In the genomic region with DNA sequence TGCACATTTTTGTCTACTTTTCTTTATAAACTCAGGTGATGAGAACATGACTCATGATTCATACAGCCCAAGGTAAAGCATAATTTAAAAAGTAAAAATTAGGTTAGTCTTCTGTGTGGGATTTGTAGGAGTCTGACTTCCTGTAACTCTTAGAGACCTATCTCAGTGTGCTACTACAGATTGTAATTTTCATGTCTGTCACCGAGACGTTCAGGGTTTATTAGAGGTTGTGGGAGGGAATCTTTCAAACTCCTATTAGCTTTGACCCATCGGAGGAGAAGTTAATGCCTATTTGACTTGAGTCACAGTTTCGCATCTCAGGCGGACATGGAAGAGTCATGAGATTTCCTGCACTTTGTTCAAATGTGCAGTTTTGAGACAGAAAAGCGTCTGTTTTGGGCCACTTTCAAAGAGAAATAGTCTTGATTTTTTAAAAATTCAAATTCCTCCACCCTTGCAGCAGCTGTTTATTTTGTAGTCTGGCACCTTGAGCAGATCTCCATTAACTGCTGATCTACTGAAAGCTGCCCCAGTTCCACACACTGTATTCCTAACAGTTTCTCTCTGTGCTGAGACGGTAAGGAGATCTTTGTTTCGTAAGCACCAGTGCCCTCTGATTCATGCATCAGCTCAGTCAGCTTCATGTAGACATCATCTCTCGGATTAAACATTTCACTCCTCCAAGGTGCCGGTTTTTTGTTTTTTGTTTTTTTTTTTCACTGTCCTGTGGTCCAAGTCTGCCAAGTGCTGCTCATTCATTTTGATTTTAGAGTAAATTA, we compare ENCODE assay signal across 13 cellular contexts. TPM values are rescaled to one million over a fixed set of nuclear protein-coding genes. Genes with fewer than 3 reads are reported as not detected.
A peak's percentile ranks its signal among the peaks of the same experiment; 100 is the strongest.
DNase-seq lines count a peak whose midpoint lies in the region; ATAC-seq and TF ChIP-seq lines count a peak whose summit lies in the region.
"Had no signal": no experiment of that assay in that cellular context is flagged by ENCODE, and none has a peak within 500 bp of the region (broad histone marks: within the 10 kb centered on the region; RNA-seq: fewer than 3 reads in every experiment).

No MANE protein-coding gene starts in this region.

- H2AK5ac ChIP-seq in IMR-90 (ENCODE audit: low read depth, low read length): no peak overlapping the region

- H3K4me2 ChIP-seq in IMR-90 (ENCODE audit: low read depth, low read length): no peak overlapping the region

- peaks cover 2% of the 10 kb centered on the region for H3K27me3 Mint-ChIP-seq in endothelial cell (ENCODE audit: unreplicated experiment)
- no peaks in the 10 kb centered on the region for H3K27me3 Mint-ChIP-seq in activated naive CD8-positive, alpha-beta T cell treated with anti-CD3 and anti-CD28 coated beads, Interleukin-2, amount 50 U/mL, for 24 hours
- H3K27me3 Mint-ChIP-seq: CD8-positive, alpha-beta memory T cell had no signal

- BruUV-seq in IMR-90 (replicated peaks; lab: Mats Ljungman, UMichigan): no TSS peak

- no peak overlapping the region for H3K14ac ChIP-seq in IMR-90 (replicated peaks; ENCODE audit: low read depth, low read length)

- no peak overlapping the region for H3K4ac ChIP-seq in IMR-90 (ENCODE audit: low read depth, low read length)

- H3K9ac ChIP-seq in IMR-90 (ENCODE audit: low read depth, low read length): no peak overlapping the region

- peak; percentile 96 for ATAC-seq in IMR-90 (ENCODE audit: low read depth)
- peak; percentile 38 for ATAC-seq in left lobe of liver
- no peak for ATAC-seq in GM18861 (IDR thresholded peaks at IDR 0.05; ENCODE audit: unreplicated experiment)
- no peak for ATAC-seq in activated naive CD8-positive, alpha-beta T cell treated with anti-CD3 and anti-CD28 coated beads, Interleukin-2, amount 50 U/mL, for 24 hours
- no peak for ATAC-seq in HG02588 (IDR thresholded peaks at IDR 0.05; ENCODE audit: unreplicated experiment)

- H3K23ac ChIP-seq in IMR-90 (ENCODE audit: low read depth, low read length): no peak overlapping the region

- 20% methylated on average over 1 of the region's 10 CpGs; no CpG with 5 or more reads in 1 of the 2 experiments for WGBS in IMR-90 (ENCODE audit: extremely low coverage in 2 of 2, insufficient read length in 1 of 2), 2 experiments
- 58 to 67% (median 64%) methylated on average over 10 of the region's 10 CpGs for WGBS in stomach, 5 donors

- no peaks in the 10 kb centered on the region for H4K20me1 ChIP-seq in IMR-90 (ENCODE audit: insufficient read depth, low read length)

- no peak overlapping the region for H2BK15ac ChIP-seq in IMR-90 (ENCODE audit: low read depth, low read length)

- no peak overlapping the region for H4K91ac ChIP-seq in IMR-90 (ENCODE audit: insufficient read depth, low read depth, low read length)

- CTCF ChIA-PET in IMR-90 (lab: Yijun Ruan, JAX): interaction anchor here (0.9 to 2.9 kb wide), 3 partner anchors 13 to 132 kb away, joined by 3 to 9 read pairs (median 3); no protein-coding TSS in a partner anchor

- no peaks in the 10 kb centered on the region; the same call in 1 of the 2 replicates for H3K9me1 ChIP-seq in IMR-90 (ENCODE audit: insufficient read depth, low read length)

- no peak overlapping the region for H2BK20ac ChIP-seq in IMR-90 (ENCODE audit: low read depth, low read length)

- POLR2A ChIA-PET in IMR-90 (lab: Charles Lee; ENCODE audit: unreplicated experiment): interaction anchor here (0.7 kb wide), 1 partner anchor 487 kb away, joined by 7 read pairs; no protein-coding TSS in a partner anchor

- H3K18ac ChIP-seq in IMR-90 (ENCODE audit: low read depth, low read length): no peak overlapping the region

- peaks cover 22% of the 10 kb centered on the region for H3K36me3 Mint-ChIP-seq in endothelial cell (ENCODE audit: low read depth, unreplicated experiment)
- peaks cover 39% of the 10 kb centered on the region for H3K36me3 Mint-ChIP-seq in activated naive CD8-positive, alpha-beta T cell treated with anti-CD3 and anti-CD28 coated beads, Interleukin-2, amount 50 U/mL, for 24 hours (ENCODE audit: low read depth)

- TF ChIP-seq POLR2A in IMR-90 (IDR thresholded peaks at IDR 0.05; ENCODE audit: low read depth, low read length) (no peak), stomach (IDR thresholded peaks at IDR 0.05) (no peak)

- in situ Hi-C loops in IMR-90 (cut with MboI; ENCODE audit: low sequenced_read_pairs): no loop called here

- H3K4me1 ChIP-seq in IMR-90 (ENCODE audit: control insufficient read depth, insufficient read depth, low read length) (no peaks in the 10 kb centered on the region), stomach (peaks cover 0 to 35% (median 29%) of the 10 kb centered on the region in 4 donors)

- no peak overlapping the region for H2AFZ ChIP-seq in IMR-90 (replicated peaks; ENCODE audit: low read length, poor library complexity)

- H3K4me3 ChIP-seq in IMR-90 (ENCODE audit: insufficient read depth, low read depth, low read length) (no peak overlapping the region), stomach (no peak overlapping the region)

- no peaks in the 10 kb centered on the region for H3K9me3 Mint-ChIP-seq in endothelial cell (ENCODE audit: unreplicated experiment)
- no peaks in the 10 kb centered on the region for H3K9me3 Mint-ChIP-seq in activated naive CD8-positive, alpha-beta T cell treated with anti-CD3 and anti-CD28 coated beads, Interleukin-2, amount 50 U/mL, for 24 hours
- H3K9me3 Mint-ChIP-seq: CD8-positive, alpha-beta memory T cell had no signal

- TF ChIP-seq CTCF in IMR-90 (conservative IDR thresholded peaks at IDR 0.05; ENCODE audit: low read depth, low read length): no peak
- no peak for TF ChIP-seq CTCF in endothelial cell (IDR thresholded peaks at IDR 0.05; ENCODE audit: unreplicated experiment)
- TF ChIP-seq CTCF in stomach (IDR thresholded peaks at IDR 0.05): no peak

- H3K27me3 ChIP-seq in IMR-90 (ENCODE audit: control insufficient read depth, insufficient read depth, low read length) (no peaks in the 10 kb centered on the region), stomach (no peaks in the 10 kb centered on the region)

- DNase-seq in IMR-90 (peak; percentile 76), endothelial cell (ENCODE audit: low spot score) (no peak), left lobe of liver (ENCODE audit: low spot score) (no peak), stomach (no peak), T-helper 9 cell (no peak)
- no peak for DNase-seq in activated naive CD8-positive, alpha-beta T cell treated with anti-CD3 and anti-CD28 coated beads, Interleukin-2, amount 50 U/mL, for 24 hours
- DNase-seq: CD8-positive, alpha-beta memory T cell; cortex of kidney; small intestine; stimulated activated naive CD4-positive, alpha-beta T cell treated with Interleukin-2 at 50 U/mL for 16 hours; T-helper 2 cell had no signal

- H3K4me3 Mint-ChIP-seq in endothelial cell (ENCODE audit: unreplicated experiment): no peak overlapping the region
- no peak overlapping the region for H3K4me3 Mint-ChIP-seq in activated naive CD8-positive, alpha-beta T cell treated with anti-CD3 and anti-CD28 coated beads, Interleukin-2, amount 50 U/mL, for 24 hours
- H3K4me3 Mint-ChIP-seq: CD8-positive, alpha-beta memory T cell had no signal

- peaks cover 4% of the 10 kb centered on the region in 2 experiments; a peak in 1 of 4 replicates for H3K79me1 ChIP-seq in IMR-90 (ENCODE audit: low read depth in 1 of 2, low read length in 2 of 2)

- peaks cover 15% of the 10 kb centered on the region for H3K4me1 Mint-ChIP-seq in endothelial cell (ENCODE audit: unreplicated experiment)
- H3K4me1 Mint-ChIP-seq in activated naive CD8-positive, alpha-beta T cell treated with anti-CD3 and anti-CD28 coated beads, Interleukin-2, amount 50 U/mL, for 24 hours: peaks cover 12% of the 10 kb centered on the region

- no peak overlapping the region for H2BK120ac ChIP-seq in IMR-90 (ENCODE audit: low read depth, low read length)

- no peak for TF ChIP-seq EP300 in stomach (IDR thresholded peaks at IDR 0.05)

- H3K9me3 ChIP-seq in IMR-90 (ENCODE audit: control insufficient read depth, insufficient read depth, low read length): no peaks in the 10 kb centered on the region
- H3K9me3 ChIP-seq in stomach: no peaks in the 10 kb centered on the region

- dilution Hi-C loops in IMR-90 (cut with HindIII; ENCODE audit: low sequenced_read_pairs, unreplicated experiment): loop anchor here (25.0 kb wide), 1 partner anchor 132 kb away; a partner anchor contains a TSS

- H2AK9ac ChIP-seq in IMR-90 (replicated peaks; ENCODE audit: low read depth, low read length, poor library complexity): no peak overlapping the region

- no peak overlapping the region for H4K5ac ChIP-seq in IMR-90 (ENCODE audit: low read depth, low read length)

- H2BK5ac ChIP-seq in IMR-90 (ENCODE audit: low read depth, low read length, poor library complexity, severe bottlenecking): no peak overlapping the region

- H3K27ac ChIP-seq in IMR-90 (ENCODE audit: insufficient read depth, low read length) (no peak overlapping the region), stomach (peak overlapping the region in 4 of 5 donors; percentile 28 to 64 (median 49))

- no peak overlapping the region for H4K8ac ChIP-seq in IMR-90 (ENCODE audit: low read depth in 2 of 2, low read length in 2 of 2)

- H3K36me3 ChIP-seq in IMR-90 (ENCODE audit: control insufficient read depth, insufficient read depth, low read length) (peaks cover 14% of the 10 kb centered on the region), stomach (peaks cover 3 to 58% (median 47%) of the 10 kb centered on the region in 4 donors)

- intact Hi-C loops in IMR-90 (cut with micrococcal nuclease) (no loop called here), stomach (cut with DNase I; ENCODE audit: low total_unique reads) (loop anchor here (5.0 kb wide), 1 partner anchor 42 kb away; no protein-coding TSS in a partner anchor)

- peak overlapping the region; percentile 96 for H3K27ac Mint-ChIP-seq in endothelial cell (ENCODE audit: unreplicated experiment)
- no peak overlapping the region for H3K27ac Mint-ChIP-seq in activated naive CD8-positive, alpha-beta T cell treated with anti-CD3 and anti-CD28 coated beads, Interleukin-2, amount 50 U/mL, for 24 hours

- H3K56ac ChIP-seq in IMR-90 (ENCODE audit: extremely low read depth, insufficient read depth, low read length): no peak overlapping the region

- no peak for TF ChIP-seq RAD21 in IMR-90 (IDR thresholded peaks at IDR 0.05; ENCODE audit: low read length)

RNA-seq across cellular contexts. Expression of a gene that starts 24.3 kb away (rescaled TPM):
- total RNA-seq in IMR-90 (2012; rRNA removed): 62.9 and 68.6 TPM in 2 replicates
- 27.7 and 28.3 TPM in 2 replicates for polyA plus RNA-seq in IMR-90 (2012; rRNA removed)
- polyA plus RNA-seq in IMR-90 (2012; cell fraction: cytosol; rRNA removed): 10.3 and 19.9 TPM in 2 replicates
- 6.1 and 26.4 TPM in 2 replicates for polyA plus RNA-seq in IMR-90 (2012; cell fraction: nucleus; rRNA removed; ENCODE audit: low replicate concordance)
- 27.3 TPM for total RNA-seq in endothelial cell (ENCODE audit: unreplicated experiment)
- 14.6 TPM for total RNA-seq in left lobe of liver
- total RNA-seq in stomach: 100 to 1,000 TPM in 1 of 5 donors, 10 to 100 TPM in 4; 25.7 to 113 (median 37.4) TPM
- 10 to 100 TPM; 30.8 to 49.0 (median 31.4) TPM for polyA plus RNA-seq in stomach

RNA-seq across cellular contexts. Expression of a gene that starts 37.5 kb away (rescaled TPM):
- 0.18 and 0.56 TPM in 2 replicates for total RNA-seq in IMR-90 (2012; rRNA removed)
- polyA plus RNA-seq in IMR-90 (2012; rRNA removed): 0.97 and 2.7 TPM in 2 replicates
- polyA plus RNA-seq in IMR-90 (2012; cell fraction: cytosol; rRNA removed): 7.3 and 58.4 TPM in 2 replicates
- polyA plus RNA-seq in IMR-90 (2012; cell fraction: nucleus; rRNA removed; ENCODE audit: low replicate concordance): 43.6 and 63.1 TPM in 2 replicates
- total RNA-seq in endothelial cell (ENCODE audit: unreplicated experiment): 0.15 TPM
- total RNA-seq in left lobe of liver: 10.3 TPM
- 100 to 1,000 TPM in 1 of 5 donors, 10 to 100 TPM in 4; 32.1 to 273 (median 55.4) TPM for total RNA-seq in stomach
- polyA plus RNA-seq in stomach: 100 to 1,000 TPM in 2 of 3 donors, 10 to 100 TPM in 1; 77.2 to 140 (median 131) TPM
- polyA plus RNA-seq: CD8-positive, alpha-beta memory T cell had no signal

Comparison
In these comparisons a context has a peak if more than half of its experiments do, and no peak if none do; other contexts are left out.
1. ATAC-seq: peak in IMR-90 (single experiment) and left lobe of liver (single experiment); none in GM18861 (single experiment), activated naive CD8-positive, alpha-beta T cell treated with anti-CD3 and anti-CD28 coated beads, Interleukin-2, amount 50 U/mL, for 24 hours (single experiment) and HG02588 (single experiment).